1 cellular context compared by ENCODE assay signal in the genomic region with DNA sequence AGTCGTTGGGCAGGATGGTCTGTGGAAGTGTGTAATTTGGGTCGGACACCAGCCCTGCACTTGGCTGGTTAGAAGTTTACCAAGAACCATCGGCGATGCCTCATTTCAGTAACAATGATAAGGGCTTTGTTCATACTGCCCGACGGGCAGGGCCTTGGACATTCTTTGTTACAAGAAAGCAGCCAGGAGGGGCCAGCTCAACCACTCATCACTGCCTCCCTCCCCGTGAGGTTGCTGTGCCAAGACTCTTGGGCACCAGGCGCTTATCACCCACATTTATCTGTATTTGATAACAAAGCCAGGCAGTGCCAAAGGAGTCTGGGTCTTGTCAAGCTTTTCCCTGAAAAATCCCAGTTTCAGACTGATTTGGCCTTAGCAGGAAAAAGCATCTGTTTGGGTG.
A peak's percentile ranks its signal among the peaks of the same experiment; 100 is the strongest.
TF ChIP-seq lines count a peak whose summit lies in the region.

No MANE protein-coding gene starts in this region.

TF ChIP-seq in SK-N-SH, 30 proteins besides CTCF, POLR2A, EP300 and RAD21 (continued from another document):
- TF ChIP-seq, protein P1, sequence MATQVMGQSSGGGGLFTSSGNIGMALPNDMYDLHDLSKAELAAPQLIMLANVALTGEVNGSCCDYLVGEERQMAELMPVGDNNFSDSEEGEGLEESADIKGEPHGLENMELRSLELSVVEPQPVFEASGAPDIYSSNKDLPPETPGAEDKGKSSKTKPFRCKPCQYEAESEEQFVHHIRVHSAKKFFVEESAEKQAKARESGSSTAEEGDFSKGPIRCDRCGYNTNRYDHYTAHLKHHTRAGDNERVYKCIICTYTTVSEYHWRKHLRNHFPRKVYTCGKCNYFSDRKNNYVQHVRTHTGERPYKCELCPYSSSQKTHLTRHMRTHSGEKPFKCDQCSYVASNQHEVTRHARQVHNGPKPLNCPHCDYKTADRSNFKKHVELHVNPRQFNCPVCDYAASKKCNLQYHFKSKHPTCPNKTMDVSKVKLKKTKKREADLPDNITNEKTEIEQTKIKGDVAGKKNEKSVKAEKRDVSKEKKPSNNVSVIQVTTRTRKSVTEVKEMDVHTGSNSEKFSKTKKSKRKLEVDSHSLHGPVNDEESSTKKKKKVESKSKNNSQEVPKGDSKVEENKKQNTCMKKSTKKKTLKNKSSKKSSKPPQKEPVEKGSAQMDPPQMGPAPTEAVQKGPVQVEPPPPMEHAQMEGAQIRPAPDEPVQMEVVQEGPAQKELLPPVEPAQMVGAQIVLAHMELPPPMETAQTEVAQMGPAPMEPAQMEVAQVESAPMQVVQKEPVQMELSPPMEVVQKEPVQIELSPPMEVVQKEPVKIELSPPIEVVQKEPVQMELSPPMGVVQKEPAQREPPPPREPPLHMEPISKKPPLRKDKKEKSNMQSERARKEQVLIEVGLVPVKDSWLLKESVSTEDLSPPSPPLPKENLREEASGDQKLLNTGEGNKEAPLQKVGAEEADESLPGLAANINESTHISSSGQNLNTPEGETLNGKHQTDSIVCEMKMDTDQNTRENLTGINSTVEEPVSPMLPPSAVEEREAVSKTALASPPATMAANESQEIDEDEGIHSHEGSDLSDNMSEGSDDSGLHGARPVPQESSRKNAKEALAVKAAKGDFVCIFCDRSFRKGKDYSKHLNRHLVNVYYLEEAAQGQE (IDR thresholded peaks at IDR 0.05; ENCODE audit: low read depth, low read length): no peak
- TF ChIP-seq SIN3A (IDR thresholded peaks at IDR 0.05; ENCODE audit: borderline replicate concordance, low read depth, low read length): no peak
- no peak for TF ChIP-seq YY1 (IDR thresholded peaks at IDR 0.05; ENCODE audit: low read depth)
- TF ChIP-seq GATA2 (CRISPR knock-in tag; IDR thresholded peaks at IDR 0.05): peak; percentile 97
- no peak for TF ChIP-seq POLR2AphosphoS5 (IDR thresholded peaks at IDR 0.05; ENCODE audit: low read depth, low read length)
- TF ChIP-seq ELF1 (IDR thresholded peaks at IDR 0.05): no peak
- TF ChIP-seq RCOR1 (IDR thresholded peaks at IDR 0.05; ENCODE audit: low read length): peak; percentile 97
- TF ChIP-seq TCF12 (IDR thresholded peaks at IDR 0.05): peak; percentile 74
- no peak for TF ChIP-seq TEAD4 (IDR thresholded peaks at IDR 0.05; ENCODE audit: borderline replicate concordance, insufficient read depth)
